ENCODE assay signal across 21 cellular contexts in genomic region chr3:193046369-193046768, GRCh38.
"Had no signal": no experiment of that assay in that cellular context is flagged by ENCODE, and none has a peak within 500 bp of the region (broad histone marks: within the 10 kb centered on the region; RNA-seq: fewer than 3 reads in every experiment).

No MANE protein-coding gene starts in this region.

- H3K9me3 ChIP-seq: breast epithelium, esophagus muscularis mucosa, heart left ventricle, left ventricle myocardium inferior, mucosa of descending colon, neutrophil, sigmoid colon, tibial nerve had no signal

- H3K27me3 Mint-ChIP-seq: activated naive CD4-positive, alpha-beta T cell treated with anti-CD3 and anti-CD28 coated beads, Interleukin-2, amount 50 U/mL, for 24 hours; activated naive CD8-positive, alpha-beta T cell treated with anti-CD3 and anti-CD28 coated beads, Interleukin-2, amount 50 U/mL, for 24 hours had no signal

- H3K36me3 Mint-ChIP-seq: activated naive CD4-positive, alpha-beta T cell treated with anti-CD3 and anti-CD28 coated beads, Interleukin-2, amount 50 U/mL, for 24 hours; WTC11 had no signal

- H3K36me3 ChIP-seq: breast epithelium, esophagus muscularis mucosa, heart left ventricle, left ventricle myocardium inferior, neutrophil, sigmoid colon, tibial nerve had no signal

- H3K9me3 Mint-ChIP-seq: activated CD4-positive, alpha-beta memory T cell treated with anti-CD3 and anti-CD28 coated beads, Interleukin-2, amount 10 ng/mL, durations not matched to agents 7 days and 5 days; activated CD4-positive, alpha-beta T cell treated with anti-CD3 and anti-CD28 coated beads, Interleukin-2, amount 10 ng/mL, durations not matched to agents 7 days and 5 days; activated naive CD4-positive, alpha-beta T cell treated with anti-CD3 and anti-CD28 coated beads, Interleukin-2, amount 50 U/mL, for 24 hours; activated naive CD8-positive, alpha-beta T cell treated with anti-CD3 and anti-CD28 coated beads, Interleukin-2, amount 50 U/mL, for 24 hours; activated T-helper 2 cell treated with anti-CD3 and anti-CD28 coated beads, Interferon-gamma antibody, Interleukin-2, Interleukin-4, amounts not matched to agents 10 μg/mL and 5 μg/mL and 100 μg/mL, durations not matched to agents 14 hours and 24 hours and 36 hours; nephron; WTC11 had no signal

- H3K27ac ChIP-seq: breast epithelium, esophagus muscularis mucosa, foreskin keratinocyte, heart left ventricle, left ventricle myocardium inferior, neutrophil, sigmoid colon, tibial nerve had no signal

- H3K27ac Mint-ChIP-seq: activated CD4-positive, alpha-beta memory T cell treated with anti-CD3 and anti-CD28 coated beads, Interleukin-2, amount 10 ng/mL, durations not matched to agents 7 days and 5 days; activated CD4-positive, alpha-beta T cell treated with anti-CD3 and anti-CD28 coated beads, Interleukin-2, amount 10 ng/mL, durations not matched to agents 7 days and 5 days; activated naive CD4-positive, alpha-beta T cell treated with anti-CD3 and anti-CD28 coated beads, Interleukin-2, amount 50 U/mL, for 24 hours; activated naive CD8-positive, alpha-beta T cell treated with anti-CD3 and anti-CD28 coated beads, Interleukin-2, amount 50 U/mL, for 24 hours; activated T-helper 2 cell treated with anti-CD3 and anti-CD28 coated beads, Interferon-gamma antibody, Interleukin-2, Interleukin-4, amounts not matched to agents 10 μg/mL and 5 μg/mL and 100 μg/mL, durations not matched to agents 14 hours and 24 hours and 36 hours; nephron; WTC11 had no signal

- H3K4me3 Mint-ChIP-seq: activated CD4-positive, alpha-beta memory T cell treated with anti-CD3 and anti-CD28 coated beads, Interleukin-2, amount 10 ng/mL, durations not matched to agents 7 days and 5 days; activated CD4-positive, alpha-beta T cell treated with anti-CD3 and anti-CD28 coated beads, Interleukin-2, amount 10 ng/mL, durations not matched to agents 7 days and 5 days; activated naive CD4-positive, alpha-beta T cell treated with anti-CD3 and anti-CD28 coated beads, Interleukin-2, amount 50 U/mL, for 24 hours; activated naive CD8-positive, alpha-beta T cell treated with anti-CD3 and anti-CD28 coated beads, Interleukin-2, amount 50 U/mL, for 24 hours; nephron; WTC11 had no signal

- ATAC-seq: activated naive CD8-positive, alpha-beta T cell treated with anti-CD3 and anti-CD28 coated beads, Interleukin-2, amount 50 U/mL, for 24 hours; foreskin keratinocyte; heart left ventricle; mucosa of descending colon; WTC11 had no signal

- H3K4me1 ChIP-seq: breast epithelium, foreskin keratinocyte, heart left ventricle, left ventricle myocardium inferior had no signal

- H3K4me1 Mint-ChIP-seq: activated CD4-positive, alpha-beta memory T cell treated with anti-CD3 and anti-CD28 coated beads, Interleukin-2, amount 10 ng/mL, durations not matched to agents 7 days and 5 days; activated CD4-positive, alpha-beta T cell treated with anti-CD3 and anti-CD28 coated beads, Interleukin-2, amount 10 ng/mL, durations not matched to agents 7 days and 5 days; activated naive CD4-positive, alpha-beta T cell treated with anti-CD3 and anti-CD28 coated beads, Interleukin-2, amount 50 U/mL, for 24 hours; activated naive CD8-positive, alpha-beta T cell treated with anti-CD3 and anti-CD28 coated beads, Interleukin-2, amount 50 U/mL, for 24 hours had no signal

- H3K4me3 ChIP-seq: breast epithelium, esophagus muscularis mucosa, heart left ventricle, left ventricle myocardium inferior, mucosa of descending colon, sigmoid colon, tibial nerve had no signal

- DNase-seq: activated CD4-positive, alpha-beta memory T cell treated with anti-CD3 and anti-CD28 coated beads, Interleukin-2, amount 10 ng/mL, durations not matched to agents 7 days and 5 days; activated CD4-positive, alpha-beta T cell treated with anti-CD3 and anti-CD28 coated beads for 1 hour; activated CD4-positive, alpha-beta T cell treated with anti-CD3 and anti-CD28 coated beads, Interleukin-2, amount 10 ng/mL, durations not matched to agents 7 days and 5 days; activated naive CD8-positive, alpha-beta T cell treated with anti-CD3 and anti-CD28 coated beads, Interleukin-2, amount 50 U/mL, for 24 hours; activated T-cell treated with anti-CD3 and anti-CD28 coated beads, Interleukin-2, amount 50 U/mL, for 48 hours; central memory CD4-positive, alpha-beta T cell; foreskin keratinocyte; heart left ventricle; left ventricle myocardium inferior; mucosa of descending colon; sigmoid colon; stimulated activated naive CD4-positive, alpha-beta T cell treated with Interleukin-2 at 50 U/mL for 16 hours; T-helper 2 cell had no signal

- H3K27me3 ChIP-seq: breast epithelium, esophagus muscularis mucosa, heart left ventricle, neutrophil, sigmoid colon, tibial nerve had no signal
